In the genomic region with DNA sequence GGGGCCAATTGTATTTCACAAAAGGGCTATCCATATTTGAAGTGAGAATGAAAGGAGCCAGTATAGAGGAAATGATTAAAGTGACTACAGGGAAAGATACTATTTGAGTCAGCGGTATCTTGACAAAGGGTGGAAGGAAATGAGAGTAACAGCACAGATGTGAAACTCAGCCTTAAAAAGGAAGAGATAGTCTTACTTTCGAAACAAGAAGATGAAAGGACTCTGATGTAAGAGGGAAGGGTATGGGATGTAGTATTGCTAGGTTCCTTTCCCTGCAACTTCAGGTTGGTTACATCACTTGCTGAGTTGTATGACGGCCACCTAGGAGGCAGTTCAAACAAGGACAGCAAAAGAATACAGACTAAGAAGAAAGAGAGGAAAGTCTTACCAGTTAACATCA, we compare ENCODE assay signal across 8 cellular contexts. TPM values are rescaled to one million over a fixed set of nuclear protein-coding genes. Genes with fewer than 3 reads are reported as not detected.
DNase-seq lines count a peak whose midpoint lies in the region; ATAC-seq and TF ChIP-seq lines count a peak whose summit lies in the region.

No MANE protein-coding gene starts in this region.

- H3K4me2 ChIP-seq in OCI-LY3 (ENCODE audit: low read length) (peak overlapping the region; percentile 68), mammary epithelial cell (ENCODE audit: insufficient read depth, low read depth, low read length) (no peak overlapping the region)

- H4K20me1 ChIP-seq in OCI-LY3 (ENCODE audit: insufficient read depth, low read length) = no peaks in the 10 kb centered on the region
- H4K20me1 ChIP-seq in mammary epithelial cell (ENCODE audit: insufficient read depth, low read length) = no peaks in the 10 kb centered on the region

- H3K9ac ChIP-seq in OCI-LY3 (ENCODE audit: low read length) (peak overlapping the region; percentile 9; the same call in 1 of the 2 replicates), mammary epithelial cell (ENCODE audit: insufficient read depth, low read length) (no peak overlapping the region)

- H3K9me3 ChIP-seq in OCI-LY3 (ENCODE audit: insufficient read depth, low read length) (no peaks in the 10 kb centered on the region), mammary epithelial cell (replicated peaks; ENCODE audit: insufficient read depth, low read length) (no peaks in the 10 kb centered on the region)

- intact Hi-C loops in left ventricle myocardium superior (cut with micrococcal nuclease) = no loop called here
- intact Hi-C loops in mammary epithelial cell (cut with micrococcal nuclease) = no loop called here

- H3K36me3 ChIP-seq in OCI-LY3 (replicated peaks; ENCODE audit: low read depth, low read length) = peaks cover 3% of the 10 kb centered on the region
- no peaks in the 10 kb centered on the region for H3K36me3 ChIP-seq in mammary epithelial cell (ENCODE audit: insufficient read depth, low read length)

- H3K27me3 ChIP-seq in OCI-LY3 (ENCODE audit: low read depth, low read length) (no peaks in the 10 kb centered on the region), mammary epithelial cell (ENCODE audit: insufficient read depth, low read length) (no peaks in the 10 kb centered on the region)

- H2AFZ ChIP-seq in OCI-LY3 (ENCODE audit: low read depth, low read length) = no peak overlapping the region
- H2AFZ ChIP-seq in mammary epithelial cell (ENCODE audit: low read depth, low read length) = no peak overlapping the region

- no TSS peak for BruUV-seq in mammary epithelial cell (replicated peaks; lab: Mats Ljungman, UMichigan)

- peak; percentile 99 for ATAC-seq in GM18907 (IDR thresholded peaks at IDR 0.05; ENCODE audit: unreplicated experiment)
- ATAC-seq in HG02759 (IDR thresholded peaks at IDR 0.05; ENCODE audit: unreplicated experiment) = peak; percentile 98
- peak; percentile 60 for ATAC-seq in left ventricle myocardium superior

- CTCF ChIA-PET in mammary epithelial cell (lab: Charles Lee; ENCODE audit: low non-redundant PET) = no interaction called here

- peaks cover 29% of the 10 kb centered on the region for H3K4me1 ChIP-seq in OCI-LY3 (ENCODE audit: low read length)
- H3K4me1 ChIP-seq in mammary epithelial cell (ENCODE audit: insufficient read depth, low read length) = peaks cover 13% of the 10 kb centered on the region

- H3K4me3 ChIP-seq in OCI-LY3 (ENCODE audit: low read length) (peak overlapping the region; percentile 46), mammary epithelial cell (replicated peaks in 1 of 3; ENCODE audit: insufficient read depth in 1 of 3, low read depth in 2 of 3, low read length in 3 of 3) (no peak overlapping the region)

- TF ChIP-seq CTCF in OCI-LY3 (IDR thresholded peaks at IDR 0.05; ENCODE audit: low read depth, low read length) = no peak
- TF ChIP-seq CTCF in mammary epithelial cell (conservative IDR thresholded peaks at IDR 0.05 in 1 of 2, IDR thresholded peaks at IDR 0.05 in 1 of 2; ENCODE audit: extremely low read depth in 1 of 2, insufficient read depth in 1 of 2, low read depth in 1 of 2, low read length in 2 of 2) = no peak

- dilution Hi-C loops in mammary epithelial cell (cut with HindIII; ENCODE audit: low sequenced_read_pairs) = no loop called here

- H3K27ac ChIP-seq in OCI-LY3 (ENCODE audit: low read length) (peak overlapping the region; percentile 74), mammary epithelial cell (ENCODE audit: insufficient read depth, low read depth, low read length) (no peak overlapping the region)

- in situ Hi-C loops in G401 (cut with HindIII; ENCODE audit: low sequenced_read_pairs) (no loop called here), mammary epithelial cell (cut with MboI; ENCODE audit: low sequenced_read_pairs in 2 of 2) (loop anchor here in 1 of 2 donors (10.0 kb wide), 1 partner anchor 98 kb away; no protein-coding TSS in a partner anchor)

- peaks cover 2% of the 10 kb centered on the region; the same call in 1 of the 2 replicates for H3K79me2 ChIP-seq in OCI-LY3 (ENCODE audit: low read length)
- H3K79me2 ChIP-seq in mammary epithelial cell (ENCODE audit: insufficient read depth, low read length) = no peaks in the 10 kb centered on the region

- no peak for DNase-seq in left ventricle myocardium superior
- DNase-seq in D341Med (ENCODE audit: low spot score) = no peak
- DNase-seq in glomerular visceral epithelial cell (ENCODE audit: extremely low spot score) = no peak
- no peak for DNase-seq in G401 (ENCODE audit: low spot score)
- no peak for DNase-seq in mammary epithelial cell

- 100% methylated on average over 3 of the region's 3 CpGs for WGBS in mammary epithelial cell (ENCODE audit: low coverage, missing lambda C conversion rate)

RNA-seq across cellular contexts. Expression of gene CISD1, which starts 13.7 kb away (rescaled TPM):
- 182 TPM for total RNA-seq in left ventricle myocardium superior
- total RNA-seq in G401 (2014; rRNA removed; shearing (Covaris generic)) = 39.6 and 44.6 TPM in 2 replicates
- total RNA-seq in mammary epithelial cell = 10 to 100 TPM; 21.0 to 39.6 TPM
- polyA plus RNA-seq in mammary epithelial cell = 37.5 TPM
- polyA minus RNA-seq in mammary epithelial cell = 5.3 TPM

RNA-seq across cellular contexts. Expression of gene IPMK, which starts 14.9 kb away (rescaled TPM):
- 2.2 TPM for total RNA-seq in left ventricle myocardium superior
- 1.4 and 1.9 TPM in 2 replicates for total RNA-seq in G401 (2014; rRNA removed; shearing (Covaris generic))
- total RNA-seq in mammary epithelial cell = 1 to 10 TPM; 5.0 to 8.7 TPM
- polyA plus RNA-seq in mammary epithelial cell = 1.5 TPM
- polyA minus RNA-seq in mammary epithelial cell = 3.2 TPM

RNA-seq across cellular contexts. Expression of gene UBE2D1, which starts 52.2 kb away (rescaled TPM):
- 68.2 TPM for total RNA-seq in left ventricle myocardium superior
- 15.3 and 20.7 TPM in 2 replicates for total RNA-seq in G401 (2014; rRNA removed; shearing (Covaris generic))
- total RNA-seq in mammary epithelial cell = 10 to 100 TPM; 13.9 to 15.5 TPM
- 8.0 TPM for polyA plus RNA-seq in mammary epithelial cell
- polyA minus RNA-seq in mammary epithelial cell = 4.6 TPM
